In genomic region chr3:194682651-194683310, GRCh38 we compare ENCODE assay signal across 1 cellular context.
TF ChIP-seq lines count a peak whose summit lies in the region.

No MANE protein-coding gene starts in this region.

TF ChIP-seq in K562, 482 proteins besides CTCF, POLR2A, EP300 and RAD21 (continued from another document and continues in another):
- TF ChIP-seq POU5F1 (IDR thresholded peaks at IDR 0.05; ENCODE audit: borderline replicate concordance, low read depth, low read length, partially characterized antibody) = no peak
- TF ChIP-seq THAP7 (CRISPR knock-in tag; IDR thresholded peaks at IDR 0.05) = no peak
- 0 out of 2 replicates have a peak, but pooled peaks have one; percentile 36 for TF ChIP-seq JUN (IDR thresholded peaks at IDR 0.05; ENCODE audit: borderline replicate concordance, low read depth, low read length)
- no peak for TF ChIP-seq JUN (CRISPR knock-in tag; IDR thresholded peaks at IDR 0.05; ENCODE audit: borderline replicate concordance)
- TF ChIP-seq RBM15 (IDR thresholded peaks at IDR 0.05; ENCODE audit: insufficient read depth, low read length) = no peak
- TF ChIP-seq PHF8 (IDR thresholded peaks at IDR 0.05; ENCODE audit: borderline replicate concordance, low read length) = no peak
- no peak for TF ChIP-seq BHLHE40 (IDR thresholded peaks at IDR 0.05; ENCODE audit: low read length)
- TF ChIP-seq, protein P1, sequence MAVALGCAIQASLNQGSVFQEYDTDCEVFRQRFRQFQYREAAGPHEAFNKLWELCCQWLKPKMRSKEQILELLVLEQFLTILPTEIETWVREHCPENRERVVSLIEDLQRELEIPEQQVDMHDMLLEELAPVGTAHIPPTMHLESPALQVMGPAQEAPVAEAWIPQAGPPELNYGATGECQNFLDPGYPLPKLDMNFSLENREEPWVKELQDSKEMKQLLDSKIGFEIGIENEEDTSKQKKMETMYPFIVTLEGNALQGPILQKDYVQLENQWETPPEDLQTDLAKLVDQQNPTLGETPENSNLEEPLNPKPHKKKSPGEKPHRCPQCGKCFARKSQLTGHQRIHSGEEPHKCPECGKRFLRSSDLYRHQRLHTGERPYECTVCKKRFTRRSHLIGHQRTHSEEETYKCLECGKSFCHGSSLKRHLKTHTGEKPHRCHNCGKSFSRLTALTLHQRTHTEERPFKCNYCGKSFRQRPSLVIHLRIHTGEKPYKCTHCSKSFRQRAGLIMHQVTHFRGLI (CRISPR knock-in tag; IDR thresholded peaks at IDR 0.05) = no peak
- no peak for TF ChIP-seq HDGF (IDR thresholded peaks at IDR 0.05)
- TF ChIP-seq ELF1 (tag; IDR thresholded peaks at IDR 0.05) = no peak
- TF ChIP-seq ESRRA (IDR thresholded peaks at IDR 0.05; ENCODE audit: borderline replicate concordance, low read depth) = 0 out of 2 replicates have a peak, but pooled peaks have one; percentile 36
- no peak for TF ChIP-seq EZH2 (IDR thresholded peaks at IDR 0.05; ENCODE audit: borderline replicate concordance, low read depth, low read length)
- no peak for TF ChIP-seq NELFE (IDR thresholded peaks at IDR 0.05; ENCODE audit: insufficient read depth, insufficient read length)
- no peak for TF ChIP-seq ESRRB (CRISPR knock-in tag; IDR thresholded peaks at IDR 0.05; ENCODE audit: borderline replicate concordance)
- TF ChIP-seq EP400 (IDR thresholded peaks at IDR 0.05) = no peak
- no peak for TF ChIP-seq PREB (CRISPR knock-in tag; IDR thresholded peaks at IDR 0.05)
- no peak for TF ChIP-seq ZNF23 (CRISPR knock-in tag; IDR thresholded peaks at IDR 0.05)
- no peak for TF ChIP-seq SAP30 (IDR thresholded peaks at IDR 0.05; ENCODE audit: borderline replicate concordance, insufficient read depth, low read depth, low read length, poor library complexity, severe bottlenecking)
- peak; percentile 85 for TF ChIP-seq ATF3 (IDR thresholded peaks at IDR 0.05)
- TF ChIP-seq ATF3 (CRISPR knock-in tag; conservative IDR thresholded peaks at IDR 0.05) = peak; percentile 86
- no peak for TF ChIP-seq NUFIP1 (IDR thresholded peaks at IDR 0.05; ENCODE audit: partially characterized antibody)
- no peak for TF ChIP-seq SAFB (IDR thresholded peaks at IDR 0.05; ENCODE audit: borderline replicate concordance, low read depth, low read length)
- no peak for TF ChIP-seq ZNF699 (CRISPR knock-in tag; IDR thresholded peaks at IDR 0.05; ENCODE audit: insufficient replicate concordance)
- TF ChIP-seq ZNF217 (CRISPR knock-in tag; IDR thresholded peaks at IDR 0.05) = no peak
- no peak for TF ChIP-seq TAF1 (IDR thresholded peaks at IDR 0.05; ENCODE audit: control insufficient read depth, extremely low read depth, insufficient read depth, low read length, severe bottlenecking)
- no peak for TF ChIP-seq MCM5 (IDR thresholded peaks at IDR 0.05; ENCODE audit: low read depth)
- no peak for TF ChIP-seq BRF2 (IDR thresholded peaks at IDR 0.05; ENCODE audit: borderline replicate concordance, insufficient read depth, insufficient read length)
- no peak for TF ChIP-seq ZNF143 (CRISPR knock-in tag; IDR thresholded peaks at IDR 0.05)
- no peak for TF ChIP-seq CBFA2T2 (conservative IDR thresholded peaks at IDR 0.05)
- peak; percentile 73 for TF ChIP-seq SP1 (CRISPR knock-in tag; IDR thresholded peaks at IDR 0.05)
- no peak for TF ChIP-seq HOXB6 (CRISPR knock-in tag; IDR thresholded peaks at IDR 0.05; ENCODE audit: borderline replicate concordance)
- no peak for TF ChIP-seq FOXM1 (IDR thresholded peaks at IDR 0.05; ENCODE audit: low read depth)
- no peak for TF ChIP-seq FOXM1 (CRISPR knock-in tag; IDR thresholded peaks at IDR 0.05; ENCODE audit: low read depth)
- TF ChIP-seq ARID4B (CRISPR knock-in tag; IDR thresholded peaks at IDR 0.05) = no peak
- no peak for TF ChIP-seq ZNF57 (CRISPR knock-in tag; IDR thresholded peaks at IDR 0.05)
- TF ChIP-seq RFX5 (IDR thresholded peaks at IDR 0.05; ENCODE audit: low read depth, low read length) = no peak
- TF ChIP-seq CHCHD3 (CRISPR knock-in tag; IDR thresholded peaks at IDR 0.05) = no peak
- TF ChIP-seq, protein P2, sequence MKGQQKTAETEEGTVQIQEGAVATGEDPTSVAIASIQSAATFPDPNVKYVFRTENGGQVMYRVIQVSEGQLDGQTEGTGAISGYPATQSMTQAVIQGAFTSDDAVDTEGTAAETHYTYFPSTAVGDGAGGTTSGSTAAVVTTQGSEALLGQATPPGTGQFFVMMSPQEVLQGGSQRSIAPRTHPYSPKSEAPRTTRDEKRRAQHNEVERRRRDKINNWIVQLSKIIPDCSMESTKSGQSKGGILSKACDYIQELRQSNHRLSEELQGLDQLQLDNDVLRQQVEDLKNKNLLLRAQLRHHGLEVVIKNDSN (CRISPR knock-in tag; IDR thresholded peaks at IDR 0.05) = no peak
- no peak for TF ChIP-seq COPS2 (conservative IDR thresholded peaks at IDR 0.05)
- no peak for TF ChIP-seq ZNF785 (CRISPR knock-in tag; IDR thresholded peaks at IDR 0.05)
- TF ChIP-seq SMC3 (conservative IDR thresholded peaks at IDR 0.05; ENCODE audit: insufficient read depth, low read depth, low read length) = peak; percentile 80
- no peak for TF ChIP-seq ZNF316 (IDR thresholded peaks at IDR 0.05)
- TF ChIP-seq KDM4B (IDR thresholded peaks at IDR 0.05; ENCODE audit: borderline replicate concordance in 2 of 2, low read depth in 1 of 2) = no peak
- no peak for TF ChIP-seq ZNF347 (CRISPR knock-in tag; IDR thresholded peaks at IDR 0.05; ENCODE audit: low read depth)
- 0 out of 2 replicates have a peak, but pooled peaks have one; percentile 6 for TF ChIP-seq ZNF24 (IDR thresholded peaks at IDR 0.05)
- TF ChIP-seq MXI1 (IDR thresholded peaks at IDR 0.05; ENCODE audit: low read depth, low read length) = no peak
- no peak for TF ChIP-seq SPI1 (IDR thresholded peaks at IDR 0.05; ENCODE audit: borderline replicate concordance, low read depth, low read length)
- TF ChIP-seq FOXP4 (CRISPR knock-in tag; IDR thresholded peaks at IDR 0.05; ENCODE audit: borderline replicate concordance) = no peak
- TF ChIP-seq ZNF644 (tag; IDR thresholded peaks at IDR 0.05; ENCODE audit: low read depth) = no peak
- no peak for TF ChIP-seq ZNF253 (CRISPR knock-in tag; conservative IDR thresholded peaks at IDR 0.05)
- TF ChIP-seq ZNF280B (CRISPR knock-in tag; IDR thresholded peaks at IDR 0.05) = no peak
- TF ChIP-seq LARP7 (IDR thresholded peaks at IDR 0.05) = no peak
- TF ChIP-seq, protein P3, sequence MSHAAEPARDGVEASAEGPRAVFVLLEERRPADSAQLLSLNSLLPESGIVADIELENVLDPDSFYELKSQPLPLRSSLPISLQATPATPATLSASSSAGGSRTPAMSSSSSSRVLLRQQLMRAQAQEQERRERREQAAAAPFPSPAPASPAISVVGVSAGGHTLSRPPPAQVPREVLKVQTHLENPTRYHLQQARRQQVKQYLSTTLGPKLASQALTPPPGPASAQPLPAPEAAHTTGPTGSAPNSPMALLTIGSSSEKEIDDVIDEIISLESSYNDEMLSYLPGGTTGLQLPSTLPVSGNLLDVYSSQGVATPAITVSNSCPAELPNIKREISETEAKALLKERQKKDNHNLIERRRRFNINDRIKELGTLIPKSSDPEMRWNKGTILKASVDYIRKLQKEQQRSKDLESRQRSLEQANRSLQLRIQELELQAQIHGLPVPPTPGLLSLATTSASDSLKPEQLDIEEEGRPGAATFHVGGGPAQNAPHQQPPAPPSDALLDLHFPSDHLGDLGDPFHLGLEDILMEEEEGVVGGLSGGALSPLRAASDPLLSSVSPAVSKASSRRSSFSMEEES (CRISPR knock-in tag; IDR thresholded peaks at IDR 0.05) = no peak
- no peak for TF ChIP-seq ZNF589 (CRISPR knock-in tag; IDR thresholded peaks at IDR 0.05; ENCODE audit: low read depth)
- no peak for TF ChIP-seq TCF7 (IDR thresholded peaks at IDR 0.05; ENCODE audit: borderline replicate concordance)
